In the genomic region with DNA sequence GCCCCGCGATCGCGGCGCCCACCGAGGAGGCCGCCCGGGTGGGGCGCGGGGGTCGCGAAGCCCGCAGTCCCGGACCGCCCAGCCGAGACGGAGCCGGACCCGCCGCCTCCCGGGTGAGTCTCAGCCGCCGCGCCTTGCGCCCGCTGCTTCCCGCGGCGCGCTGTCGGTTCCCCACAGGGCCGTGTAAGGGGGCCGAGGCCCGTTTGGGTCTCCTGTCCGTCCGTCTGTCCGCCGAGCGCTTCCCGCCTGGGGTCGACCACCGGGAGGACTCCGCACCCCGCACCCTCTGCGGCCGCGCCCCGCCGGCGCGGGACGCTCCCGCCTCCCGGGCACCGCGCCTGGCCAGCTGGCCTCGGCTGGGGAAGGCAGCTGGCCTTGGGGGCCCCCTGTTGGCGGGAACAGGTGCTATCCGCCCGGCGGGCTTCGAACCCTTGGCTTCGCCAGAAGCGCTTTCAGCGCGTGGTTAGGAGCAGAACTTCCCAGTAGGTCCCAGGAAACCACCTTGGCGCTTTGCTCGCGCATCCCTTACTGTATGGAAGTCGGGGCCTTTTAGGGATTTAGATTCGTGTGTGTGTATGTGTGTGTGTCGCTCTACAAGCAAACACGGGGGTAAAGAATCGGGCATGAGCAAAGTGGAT, we compare ENCODE assay signal across 8 cellular contexts. TPM values are rescaled to one million over a fixed set of nuclear protein-coding genes. Genes with fewer than 3 reads are reported as not detected.
A peak's percentile ranks its signal among the peaks of the same experiment; 100 is the strongest.
DNase-seq lines count a peak whose midpoint lies in the region; ATAC-seq and TF ChIP-seq lines count a peak whose summit lies in the region.

No MANE protein-coding gene starts in this region.

- H3K9me3 ChIP-seq in GM23248 (ENCODE audit: low read depth) (no peaks in the 10 kb centered on the region), RWPE2 (ENCODE audit: severe bottlenecking) (no peaks in the 10 kb centered on the region)

- H3K79me2 ChIP-seq in GM23248 (ENCODE audit: insufficient read depth): no peaks in the 10 kb centered on the region

- H3K4me2 ChIP-seq in GM23248 (ENCODE audit: unreplicated experiment): peak overlapping the region; percentile 85

- DNase-seq in GM23248 (peak; percentile 81), RWPE2 (ENCODE audit: low spot score) (no peak), cerebellar cortex (ENCODE audit: low spot score) (peak; percentile 72), kidney epithelial cell (ENCODE audit: low read depth) (no peak), SIG-M5 treated with dmso at 0.1 percent for 504 hours (lab: John Stamatoyannopoulos, UW; ENCODE audit: unreplicated experiment) (no peak), GOT3 (lab: John Stamatoyannopoulos, UW) (no peak)
- peak; percentile 65 for DNase-seq in stimulated activated CD4-positive, alpha-beta T cell treated with anti-CD3 and anti-CD28 coated beads, Interleukin-15, amount 100 ng/mL, for 24 hours

- no peaks in the 10 kb centered on the region for H3K9me2 ChIP-seq in GM23248 (ENCODE audit: insufficient read depth)

- H3F3A ChIP-seq in GM23248 (ENCODE audit: insufficient read depth): no peaks in the 10 kb centered on the region

- in situ Hi-C loops in GM23248 (cut with MboI): no loop called here

- peak overlapping the region; percentile 80 for H2AFZ ChIP-seq in GM23248

- H4K20me1 ChIP-seq in GM23248 (ENCODE audit: insufficient read depth): no peaks in the 10 kb centered on the region

- H3K36me3 ChIP-seq in GM23248 (ENCODE audit: low read depth): no peaks in the 10 kb centered on the region
- H3K36me3 ChIP-seq in RWPE2 (ENCODE audit: low read depth): no peaks in the 10 kb centered on the region
- peaks cover 1% of the 10 kb centered on the region for H3K36me3 ChIP-seq in kidney epithelial cell (ENCODE audit: control insufficient read depth, insufficient read depth, low read length)

- TF ChIP-seq CTCF in C4-2B (conservative IDR thresholded peaks at IDR 0.05): peak; percentile 75
- peak; percentile 85 for TF ChIP-seq CTCF in RWPE2 (IDR thresholded peaks at IDR 0.05; ENCODE audit: poor library complexity, severe bottlenecking)
- peak; percentile 74 for TF ChIP-seq CTCF in kidney epithelial cell (IDR thresholded peaks at IDR 0.05; ENCODE audit: insufficient read depth, low read length, poor library complexity, severe bottlenecking)

- H3K4me3 ChIP-seq in GM23248 (peak overlapping the region; percentile 75), RWPE2 (ENCODE audit: severe bottlenecking) (peak overlapping the region; percentile 69), kidney epithelial cell (ENCODE audit: low read depth, low read length) (peak overlapping the region; percentile 75)

- ATAC-seq in RWPE2 (ENCODE audit: low read depth): peak; percentile 20

- H3K4me1 ChIP-seq in GM23248 (ENCODE audit: insufficient read depth) (no peaks in the 10 kb centered on the region), RWPE2 (ENCODE audit: insufficient read depth, poor library complexity, severe bottlenecking) (peaks cover 28% of the 10 kb centered on the region)

- H3K27ac ChIP-seq in C4-2B (peak overlapping the region; percentile 75), GM23248 (no peak overlapping the region), RWPE2 (ENCODE audit: poor library complexity, severe bottlenecking) (peak overlapping the region; percentile 69)

- peak overlapping the region; percentile 58 for H3K9ac ChIP-seq in GM23248

- 1 to 3% methylated on average over 51 to 71 of the region's 74 CpGs for WGBS in GM23248 (ENCODE audit: low coverage in 1 of 2, low lambda C conversion rate in 2 of 2, missing lambda C conversion rate in 2 of 2), 2 experiments

- H3K27me3 ChIP-seq in GM23248 (replicated peaks; ENCODE audit: insufficient read depth) (peaks cover 19% of the 10 kb centered on the region), RWPE2 (ENCODE audit: insufficient read depth, poor library complexity, severe bottlenecking) (no peaks in the 10 kb centered on the region), kidney epithelial cell (ENCODE audit: control insufficient read depth, insufficient read depth, low read length) (no peaks in the 10 kb centered on the region)

RNA-seq across cellular contexts. Expression of a gene that starts 0.4 kb away (rescaled TPM):
- 0.38 and 0.54 TPM in 2 replicates for total RNA-seq in GM23248 (2014; rRNA removed; shearing (Covaris generic))
- polyA plus RNA-seq in GM23248 (2016; fragmentation: Nextera tagmentation; extraction: Ambion mirVana): 0.55 and 0.62 TPM in 2 replicates
- total RNA-seq in kidney epithelial cell: 71.7 and 82.3 TPM in 2 replicates

Comparison
In these comparisons a context has a peak if more than half of its experiments do, and no peak if none do; other contexts are left out.
1. DNase-seq: peak in GM23248 (single experiment), cerebellar cortex (single experiment) and stimulated activated CD4-positive, alpha-beta T cell treated with anti-CD3 and anti-CD28 coated beads, Interleukin-15, amount 100 ng/mL, for 24 hours (single experiment); none in RWPE2 (single experiment), kidney epithelial cell (single experiment), SIG-M5 treated with dmso at 0.1 percent for 504 hours (single experiment) and GOT3 (single experiment).
2. RNA of a gene that starts 0.4 kb away (total RNA-seq): 71.7 to 82.3 TPM in kidney epithelial cell; 0.38 to 0.54 TPM in GM23248; every median in the first group is over 10 times any median in the second.
3. Peak in every context shown above with its lines, with median percentiles within 50 percentile points of each other: CTCF ChIP-seq and H3K4me3 ChIP-seq.